In the genomic region with DNA sequence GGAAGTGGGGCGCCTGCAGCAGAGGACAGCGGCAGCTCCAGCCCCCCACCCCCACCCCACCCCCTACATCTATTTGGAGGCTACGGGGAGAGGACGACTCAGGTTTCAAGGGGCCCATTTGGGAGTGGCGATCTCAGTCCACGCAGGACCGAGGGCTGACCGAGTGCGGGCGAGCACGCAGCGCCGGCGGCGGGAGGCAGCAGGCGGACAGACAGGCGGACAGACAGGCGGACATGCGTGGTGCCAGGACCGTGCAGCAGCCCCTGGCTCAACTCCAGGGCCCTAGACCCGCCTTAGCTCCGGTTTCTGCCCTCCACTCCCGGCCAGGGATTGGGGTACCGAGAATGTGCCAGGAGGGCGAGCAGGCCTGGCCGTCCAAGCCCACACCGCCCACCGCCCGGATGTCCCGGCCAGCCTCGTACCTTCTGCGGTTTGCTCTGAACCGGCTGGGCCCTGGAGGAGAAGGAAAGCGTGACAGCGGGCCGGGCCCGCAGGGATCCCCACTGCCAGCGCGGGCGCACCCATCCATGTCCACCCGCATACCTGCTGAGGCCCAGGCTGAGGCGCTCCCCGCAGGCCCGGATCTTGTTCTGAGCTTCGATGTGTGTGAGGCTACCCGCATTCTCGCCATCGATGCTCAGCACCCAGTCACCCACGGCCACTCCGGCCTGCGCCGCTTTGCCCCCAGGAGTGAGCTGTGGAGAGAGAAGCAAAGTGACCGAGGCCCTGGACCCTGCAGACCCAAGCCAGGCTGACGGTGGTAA, we compare ENCODE assay signal across 1 cellular context.
TF ChIP-seq lines count a peak whose summit lies in the region.

No MANE protein-coding gene starts in this region.

TF ChIP-seq in GM23338, 12 proteins besides CTCF, POLR2A, EP300 and RAD21 (continued from another document):
- TF ChIP-seq, protein P1, sequence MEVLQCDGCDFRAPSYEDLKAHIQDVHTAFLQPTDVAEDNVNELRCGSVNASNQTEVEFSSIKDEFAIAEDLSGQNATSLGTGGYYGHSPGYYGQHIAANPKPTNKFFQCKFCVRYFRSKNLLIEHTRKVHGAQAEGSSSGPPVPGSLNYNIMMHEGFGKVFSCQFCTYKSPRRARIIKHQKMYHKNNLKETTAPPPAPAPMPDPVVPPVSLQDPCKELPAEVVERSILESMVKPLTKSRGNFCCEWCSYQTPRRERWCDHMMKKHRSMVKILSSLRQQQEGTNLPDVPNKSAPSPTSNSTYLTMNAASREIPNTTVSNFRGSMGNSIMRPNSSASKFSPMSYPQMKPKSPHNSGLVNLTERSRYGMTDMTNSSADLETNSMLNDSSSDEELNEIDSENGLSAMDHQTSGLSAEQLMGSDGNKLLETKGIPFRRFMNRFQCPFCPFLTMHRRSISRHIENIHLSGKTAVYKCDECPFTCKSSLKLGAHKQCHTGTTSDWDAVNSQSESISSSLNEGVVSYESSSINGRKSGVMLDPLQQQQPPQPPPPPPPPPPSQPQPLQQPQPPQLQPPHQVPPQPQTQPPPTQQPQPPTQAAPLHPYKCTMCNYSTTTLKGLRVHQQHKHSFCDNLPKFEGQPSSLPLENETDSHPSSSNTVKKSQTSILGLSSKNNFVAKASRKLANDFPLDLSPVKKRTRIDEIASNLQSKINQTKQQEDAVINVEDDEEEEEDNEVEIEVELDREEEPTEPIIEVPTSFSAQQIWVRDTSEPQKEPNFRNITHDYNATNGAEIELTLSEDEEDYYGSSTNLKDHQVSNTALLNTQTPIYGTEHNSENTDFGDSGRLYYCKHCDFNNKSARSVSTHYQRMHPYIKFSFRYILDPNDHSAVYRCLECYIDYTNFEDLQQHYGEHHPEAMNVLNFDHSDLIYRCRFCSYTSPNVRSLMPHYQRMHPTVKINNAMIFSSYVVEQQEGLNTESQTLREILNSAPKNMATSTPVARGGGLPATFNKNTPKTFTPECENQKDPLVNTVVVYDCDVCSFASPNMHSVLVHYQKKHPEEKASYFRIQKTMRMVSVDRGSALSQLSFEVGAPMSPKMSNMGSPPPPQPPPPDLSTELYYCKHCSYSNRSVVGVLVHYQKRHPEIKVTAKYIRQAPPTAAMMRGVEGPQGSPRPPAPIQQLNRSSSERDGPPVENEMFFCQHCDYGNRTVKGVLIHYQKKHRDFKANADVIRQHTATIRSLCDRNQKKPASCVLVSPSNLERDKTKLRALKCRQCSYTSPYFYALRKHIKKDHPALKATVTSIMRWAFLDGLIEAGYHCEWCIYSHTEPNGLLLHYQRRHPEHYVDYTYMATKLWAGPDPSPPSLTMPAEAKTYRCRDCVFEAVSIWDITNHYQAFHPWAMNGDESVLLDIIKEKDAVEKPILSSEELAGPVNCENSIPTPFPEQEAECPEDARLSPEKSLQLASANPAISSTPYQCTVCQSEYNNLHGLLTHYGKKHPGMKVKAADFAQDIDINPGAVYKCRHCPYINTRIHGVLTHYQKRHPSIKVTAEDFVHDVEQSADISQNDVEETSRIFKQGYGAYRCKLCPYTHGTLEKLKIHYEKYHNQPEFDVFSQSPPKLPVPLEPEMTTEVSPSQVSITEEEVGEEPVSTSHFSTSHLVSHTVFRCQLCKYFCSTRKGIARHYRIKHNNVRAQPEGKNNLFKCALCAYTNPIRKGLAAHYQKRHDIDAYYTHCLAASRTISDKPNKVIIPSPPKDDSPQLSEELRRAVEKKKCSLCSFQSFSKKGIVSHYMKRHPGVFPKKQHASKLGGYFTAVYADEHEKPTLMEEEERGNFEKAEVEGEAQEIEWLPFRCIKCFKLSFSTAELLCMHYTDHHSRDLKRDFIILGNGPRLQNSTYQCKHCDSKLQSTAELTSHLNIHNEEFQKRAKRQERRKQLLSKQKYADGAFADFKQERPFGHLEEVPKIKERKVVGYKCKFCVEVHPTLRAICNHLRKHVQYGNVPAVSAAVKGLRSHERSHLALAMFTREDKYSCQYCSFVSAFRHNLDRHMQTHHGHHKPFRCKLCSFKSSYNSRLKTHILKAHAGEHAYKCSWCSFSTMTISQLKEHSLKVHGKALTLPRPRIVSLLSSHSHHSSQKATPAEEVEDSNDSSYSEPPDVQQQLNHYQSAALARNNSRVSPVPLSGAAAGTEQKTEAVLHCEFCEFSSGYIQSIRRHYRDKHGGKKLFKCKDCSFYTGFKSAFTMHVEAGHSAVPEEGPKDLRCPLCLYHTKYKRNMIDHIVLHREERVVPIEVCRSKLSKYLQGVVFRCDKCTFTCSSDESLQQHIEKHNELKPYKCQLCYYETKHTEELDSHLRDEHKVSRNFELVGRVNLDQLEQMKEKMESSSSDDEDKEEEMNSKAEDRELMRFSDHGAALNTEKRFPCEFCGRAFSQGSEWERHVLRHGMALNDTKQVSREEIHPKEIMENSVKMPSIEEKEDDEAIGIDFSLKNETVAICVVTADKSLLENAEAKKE (CRISPR knock-in tag; IDR thresholded peaks at IDR 0.05), result no peak
- TF ChIP-seq ZNF114 (CRISPR knock-in tag; IDR thresholded peaks at IDR 0.05), result no peak
- no peak for TF ChIP-seq JUNB (IDR thresholded peaks at IDR 0.05; ENCODE audit: unreplicated experiment)
- no peak for TF ChIP-seq ZNF331 (CRISPR knock-in tag; IDR thresholded peaks at IDR 0.05; ENCODE audit: low read depth)
- no peak for TF ChIP-seq REST (IDR thresholded peaks at IDR 0.05; ENCODE audit: unreplicated experiment)
- no peak for TF ChIP-seq CREB1 (CRISPR knock-in tag; IDR thresholded peaks at IDR 0.05; ENCODE audit: low read depth)
- TF ChIP-seq, protein P2, sequence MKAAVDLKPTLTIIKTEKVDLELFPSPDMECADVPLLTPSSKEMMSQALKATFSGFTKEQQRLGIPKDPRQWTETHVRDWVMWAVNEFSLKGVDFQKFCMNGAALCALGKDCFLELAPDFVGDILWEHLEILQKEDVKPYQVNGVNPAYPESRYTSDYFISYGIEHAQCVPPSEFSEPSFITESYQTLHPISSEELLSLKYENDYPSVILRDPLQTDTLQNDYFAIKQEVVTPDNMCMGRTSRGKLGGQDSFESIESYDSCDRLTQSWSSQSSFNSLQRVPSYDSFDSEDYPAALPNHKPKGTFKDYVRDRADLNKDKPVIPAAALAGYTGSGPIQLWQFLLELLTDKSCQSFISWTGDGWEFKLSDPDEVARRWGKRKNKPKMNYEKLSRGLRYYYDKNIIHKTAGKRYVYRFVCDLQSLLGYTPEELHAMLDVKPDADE (IDR thresholded peaks at IDR 0.05), result no peak
- TF ChIP-seq EZH2 (IDR thresholded peaks at IDR 0.05; ENCODE audit: low read depth, unreplicated experiment), result no peak
